In genomic region chr9:6787793-6788174, GRCh38 we compare ENCODE assay signal across 1 cellular context.
TF ChIP-seq lines count a peak whose summit lies in the region.

No MANE protein-coding gene starts in this region.

TF ChIP-seq in H1, 55 proteins besides CTCF, POLR2A, EP300 and RAD21 (continued from another document):
- TF ChIP-seq SUZ12 (IDR thresholded peaks at IDR 0.05; ENCODE audit: low read length) (no peak), RNF2 (IDR thresholded peaks at IDR 0.05; ENCODE audit: borderline replicate concordance, low read depth, low read length, missing control alignments, poor library complexity, severe bottlenecking) (no peak), MAFK (IDR thresholded peaks at IDR 0.05; ENCODE audit: low read depth, low read length) (no peak), SRF (IDR thresholded peaks at IDR 0.05; ENCODE audit: low read depth, low read length) (no peak)
- TF ChIP-seq, protein P1, sequence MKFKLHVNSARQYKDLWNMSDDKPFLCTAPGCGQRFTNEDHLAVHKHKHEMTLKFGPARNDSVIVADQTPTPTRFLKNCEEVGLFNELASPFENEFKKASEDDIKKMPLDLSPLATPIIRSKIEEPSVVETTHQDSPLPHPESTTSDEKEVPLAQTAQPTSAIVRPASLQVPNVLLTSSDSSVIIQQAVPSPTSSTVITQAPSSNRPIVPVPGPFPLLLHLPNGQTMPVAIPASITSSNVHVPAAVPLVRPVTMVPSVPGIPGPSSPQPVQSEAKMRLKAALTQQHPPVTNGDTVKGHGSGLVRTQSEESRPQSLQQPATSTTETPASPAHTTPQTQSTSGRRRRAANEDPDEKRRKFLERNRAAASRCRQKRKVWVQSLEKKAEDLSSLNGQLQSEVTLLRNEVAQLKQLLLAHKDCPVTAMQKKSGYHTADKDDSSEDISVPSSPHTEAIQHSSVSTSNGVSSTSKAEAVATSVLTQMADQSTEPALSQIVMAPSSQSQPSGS (IDR thresholded peaks at IDR 0.05; ENCODE audit: low read length): no peak
